Comparison of ENCODE assay signal across 1 cellular context in the genomic region with DNA sequence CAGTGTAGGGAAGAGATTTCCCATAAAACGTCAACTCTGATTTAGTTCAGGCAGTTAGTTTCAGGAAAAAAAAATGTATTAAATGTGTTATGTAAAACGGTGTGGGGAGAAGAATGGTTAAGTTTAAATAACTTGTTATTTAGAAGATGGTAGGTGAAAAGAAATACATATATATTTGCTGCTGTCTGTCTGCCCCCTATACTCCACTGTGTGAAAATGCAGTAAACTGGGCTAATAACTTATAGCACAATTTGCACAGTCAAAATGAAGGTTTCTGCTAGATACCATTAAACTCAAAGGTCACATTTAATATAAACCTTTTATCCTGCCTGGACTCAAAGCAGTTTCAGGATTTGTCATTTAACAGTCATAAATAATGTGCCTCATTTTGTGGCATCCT.
TF ChIP-seq lines count a peak whose summit lies in the region.

No MANE protein-coding gene starts in this region.

TF ChIP-seq in GM23338, 12 proteins besides CTCF, POLR2A, EP300 and RAD21 (continued from another document):
- TF ChIP-seq, protein P1, sequence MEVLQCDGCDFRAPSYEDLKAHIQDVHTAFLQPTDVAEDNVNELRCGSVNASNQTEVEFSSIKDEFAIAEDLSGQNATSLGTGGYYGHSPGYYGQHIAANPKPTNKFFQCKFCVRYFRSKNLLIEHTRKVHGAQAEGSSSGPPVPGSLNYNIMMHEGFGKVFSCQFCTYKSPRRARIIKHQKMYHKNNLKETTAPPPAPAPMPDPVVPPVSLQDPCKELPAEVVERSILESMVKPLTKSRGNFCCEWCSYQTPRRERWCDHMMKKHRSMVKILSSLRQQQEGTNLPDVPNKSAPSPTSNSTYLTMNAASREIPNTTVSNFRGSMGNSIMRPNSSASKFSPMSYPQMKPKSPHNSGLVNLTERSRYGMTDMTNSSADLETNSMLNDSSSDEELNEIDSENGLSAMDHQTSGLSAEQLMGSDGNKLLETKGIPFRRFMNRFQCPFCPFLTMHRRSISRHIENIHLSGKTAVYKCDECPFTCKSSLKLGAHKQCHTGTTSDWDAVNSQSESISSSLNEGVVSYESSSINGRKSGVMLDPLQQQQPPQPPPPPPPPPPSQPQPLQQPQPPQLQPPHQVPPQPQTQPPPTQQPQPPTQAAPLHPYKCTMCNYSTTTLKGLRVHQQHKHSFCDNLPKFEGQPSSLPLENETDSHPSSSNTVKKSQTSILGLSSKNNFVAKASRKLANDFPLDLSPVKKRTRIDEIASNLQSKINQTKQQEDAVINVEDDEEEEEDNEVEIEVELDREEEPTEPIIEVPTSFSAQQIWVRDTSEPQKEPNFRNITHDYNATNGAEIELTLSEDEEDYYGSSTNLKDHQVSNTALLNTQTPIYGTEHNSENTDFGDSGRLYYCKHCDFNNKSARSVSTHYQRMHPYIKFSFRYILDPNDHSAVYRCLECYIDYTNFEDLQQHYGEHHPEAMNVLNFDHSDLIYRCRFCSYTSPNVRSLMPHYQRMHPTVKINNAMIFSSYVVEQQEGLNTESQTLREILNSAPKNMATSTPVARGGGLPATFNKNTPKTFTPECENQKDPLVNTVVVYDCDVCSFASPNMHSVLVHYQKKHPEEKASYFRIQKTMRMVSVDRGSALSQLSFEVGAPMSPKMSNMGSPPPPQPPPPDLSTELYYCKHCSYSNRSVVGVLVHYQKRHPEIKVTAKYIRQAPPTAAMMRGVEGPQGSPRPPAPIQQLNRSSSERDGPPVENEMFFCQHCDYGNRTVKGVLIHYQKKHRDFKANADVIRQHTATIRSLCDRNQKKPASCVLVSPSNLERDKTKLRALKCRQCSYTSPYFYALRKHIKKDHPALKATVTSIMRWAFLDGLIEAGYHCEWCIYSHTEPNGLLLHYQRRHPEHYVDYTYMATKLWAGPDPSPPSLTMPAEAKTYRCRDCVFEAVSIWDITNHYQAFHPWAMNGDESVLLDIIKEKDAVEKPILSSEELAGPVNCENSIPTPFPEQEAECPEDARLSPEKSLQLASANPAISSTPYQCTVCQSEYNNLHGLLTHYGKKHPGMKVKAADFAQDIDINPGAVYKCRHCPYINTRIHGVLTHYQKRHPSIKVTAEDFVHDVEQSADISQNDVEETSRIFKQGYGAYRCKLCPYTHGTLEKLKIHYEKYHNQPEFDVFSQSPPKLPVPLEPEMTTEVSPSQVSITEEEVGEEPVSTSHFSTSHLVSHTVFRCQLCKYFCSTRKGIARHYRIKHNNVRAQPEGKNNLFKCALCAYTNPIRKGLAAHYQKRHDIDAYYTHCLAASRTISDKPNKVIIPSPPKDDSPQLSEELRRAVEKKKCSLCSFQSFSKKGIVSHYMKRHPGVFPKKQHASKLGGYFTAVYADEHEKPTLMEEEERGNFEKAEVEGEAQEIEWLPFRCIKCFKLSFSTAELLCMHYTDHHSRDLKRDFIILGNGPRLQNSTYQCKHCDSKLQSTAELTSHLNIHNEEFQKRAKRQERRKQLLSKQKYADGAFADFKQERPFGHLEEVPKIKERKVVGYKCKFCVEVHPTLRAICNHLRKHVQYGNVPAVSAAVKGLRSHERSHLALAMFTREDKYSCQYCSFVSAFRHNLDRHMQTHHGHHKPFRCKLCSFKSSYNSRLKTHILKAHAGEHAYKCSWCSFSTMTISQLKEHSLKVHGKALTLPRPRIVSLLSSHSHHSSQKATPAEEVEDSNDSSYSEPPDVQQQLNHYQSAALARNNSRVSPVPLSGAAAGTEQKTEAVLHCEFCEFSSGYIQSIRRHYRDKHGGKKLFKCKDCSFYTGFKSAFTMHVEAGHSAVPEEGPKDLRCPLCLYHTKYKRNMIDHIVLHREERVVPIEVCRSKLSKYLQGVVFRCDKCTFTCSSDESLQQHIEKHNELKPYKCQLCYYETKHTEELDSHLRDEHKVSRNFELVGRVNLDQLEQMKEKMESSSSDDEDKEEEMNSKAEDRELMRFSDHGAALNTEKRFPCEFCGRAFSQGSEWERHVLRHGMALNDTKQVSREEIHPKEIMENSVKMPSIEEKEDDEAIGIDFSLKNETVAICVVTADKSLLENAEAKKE (CRISPR knock-in tag; IDR thresholded peaks at IDR 0.05), result no peak
- TF ChIP-seq ZNF331 (CRISPR knock-in tag; IDR thresholded peaks at IDR 0.05; ENCODE audit: low read depth) (no peak), ETS1 (IDR thresholded peaks at IDR 0.05) (no peak), CREB1 (CRISPR knock-in tag; IDR thresholded peaks at IDR 0.05; ENCODE audit: low read depth) (no peak), JUNB (IDR thresholded peaks at IDR 0.05; ENCODE audit: unreplicated experiment) (no peak)
TF ChIP-seq in GM23338: peak in this region for 0.
